Comparison of ENCODE assay signal across 8 cellular contexts in genomic region chr9:135992486-135993408, GRCh38. TPM values are rescaled to one million over a fixed set of nuclear protein-coding genes. Genes with fewer than 3 reads are reported as not detected.
DNase-seq lines count a peak whose midpoint lies in the region; ATAC-seq and TF ChIP-seq lines count a peak whose summit lies in the region.

No MANE protein-coding gene starts in this region.

- peak; percentile 75 for DNase-seq in NCI-H345 (lab: John Stamatoyannopoulos, UW)
- DNase-seq in NCI-H345 treated with DMSO at 0.1 percent for 48 hours (lab: John Stamatoyannopoulos, UW; ENCODE audit: unreplicated experiment) = no peak
- peak; percentile 79 for DNase-seq in NCI-H460 (ENCODE audit: extremely low read depth, low read depth)
- peak; percentile 32 for DNase-seq in activated CD8-positive, alpha-beta memory T cell treated with anti-CD3 and anti-CD28 coated beads, Interleukin-2, amount 50 U/mL, for 4 hours
- DNase-seq in erythroblast (lab: John Stamatoyannopoulos, UW) = peak; percentile 80 to 88
- DNase-seq in mucosa of gallbladder (ENCODE audit: low spot score) = peak; percentile 72
- DNase-seq in testis = peak; percentile 83

- no peaks in the 10 kb centered on the region for H3K9me3 ChIP-seq in testis

- H3K4me3 ChIP-seq in testis = no peak overlapping the region

- no peak for TF ChIP-seq CTCF in testis (IDR thresholded peaks at IDR 0.05)

- intact Hi-C loops in testis (cut with DNase I; ENCODE audit: low total_unique reads) = no loop called here

- H3K27me3 ChIP-seq in testis = no peaks in the 10 kb centered on the region

- ATAC-seq in HG02763 (IDR thresholded peaks at IDR 0.05; ENCODE audit: unreplicated experiment) = no peak

- TF ChIP-seq POLR2A in erythroblast (IDR thresholded peaks at IDR 0.05; ENCODE audit: low read length) = no peak
- TF ChIP-seq POLR2A in testis (IDR thresholded peaks at IDR 0.05) = no peak

- peak overlapping the region; percentile 82 to 89 for H3K27ac ChIP-seq in testis

- H3K36me3 ChIP-seq in testis (ENCODE audit: low read depth, missing control alignments) = no peaks in the 10 kb centered on the region

- 23 to 36% methylated on average over 23 to 30 of the region's 32 CpGs for WGBS in testis, 2 donors

- H3K4me1 ChIP-seq in testis = peaks cover 28% of the 10 kb centered on the region

RNA-seq across cellular contexts. Expression of gene UBAC1, which starts 31.6 kb away (rescaled TPM):
- total RNA-seq in NCI-H460 (2014; rRNA removed; shearing (Covaris generic)) = 33.6 and 34.4 TPM in 2 replicates
- polyA plus RNA-seq in NCI-H460 (2014; cell fraction: nucleus; rRNA removed) = 78.6 and 101 TPM in 2 replicates
- total RNA-seq in mucosa of gallbladder (35.0 TPM), testis (10 to 100 TPM; 82.2 to 99.5 TPM)
- polyA plus RNA-seq in testis (ENCODE audit: insufficient read depth, low read depth, low replicate concordance) = 92.5 TPM
